In the genomic region with DNA sequence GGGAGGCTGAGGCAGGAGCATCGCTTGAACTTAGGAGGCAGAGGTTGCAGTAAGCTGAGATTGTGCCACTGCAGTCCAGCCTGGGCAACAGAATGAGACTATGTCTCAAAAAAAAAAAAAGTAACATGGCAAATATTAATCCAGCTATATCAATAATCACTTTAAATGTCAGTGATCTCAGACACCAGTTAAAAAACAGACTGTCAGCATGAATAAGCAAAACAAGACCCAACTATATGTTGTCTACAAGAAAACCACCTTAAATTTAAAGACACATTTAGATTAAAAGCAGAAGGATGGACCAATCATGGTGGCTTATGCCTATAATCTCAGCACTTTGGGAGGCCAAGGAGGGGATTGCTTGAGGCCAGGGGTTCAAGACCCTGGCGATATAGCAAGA, we compare ENCODE assay signal across 16 cellular contexts. TPM values are rescaled to one million over a fixed set of nuclear protein-coding genes. Genes with fewer than 3 reads are reported as not detected.
DNase-seq lines count a peak whose midpoint lies in the region; ATAC-seq and TF ChIP-seq lines count a peak whose summit lies in the region.
"Had no signal": no experiment of that assay in that cellular context is flagged by ENCODE, and none has a peak within 500 bp of the region (broad histone marks: within the 10 kb centered on the region; RNA-seq: fewer than 3 reads in every experiment).

No MANE protein-coding gene starts in this region.

- BruUV-seq in Panc1 (replicated peaks; lab: Mats Ljungman, UMichigan) = no TSS peak

- no peak overlapping the region for H2AFZ ChIP-seq in hepatocyte
- H2AFZ ChIP-seq: GM23338 had no signal

- H3K27me3 ChIP-seq in Panc1 (ENCODE audit: control insufficient read depth, insufficient read depth, low read length) (no peaks in the 10 kb centered on the region), hepatocyte (no peaks in the 10 kb centered on the region), mucosa of rectum (ENCODE audit: control insufficient read depth in 2 of 2, insufficient read depth in 2 of 2, low read length in 2 of 2) (no peaks in the 10 kb centered on the region)
- no peaks in the 10 kb centered on the region for H3K27me3 ChIP-seq in CD4-positive, alpha-beta memory T cell (ENCODE audit: insufficient read depth, low read length)
- H3K27me3 ChIP-seq: BE2C had no signal

- H3K9me3 Mint-ChIP-seq in naive thymus-derived CD8-positive, alpha-beta T cell = no peaks in the 10 kb centered on the region
- H3K9me3 Mint-ChIP-seq in CD4-positive, alpha-beta memory T cell = no peaks in the 10 kb centered on the region
- peaks cover 65% of the 10 kb centered on the region for H3K9me3 Mint-ChIP-seq in nephron progenitor cell
- H3K9me3 Mint-ChIP-seq: CD8-positive, alpha-beta T cell had no signal

- peaks cover 0 to 3% (median 0%) of the 10 kb centered on the region in 4 donors for H3K4me1 Mint-ChIP-seq in naive thymus-derived CD8-positive, alpha-beta T cell
- H3K4me1 Mint-ChIP-seq in CD4-positive, alpha-beta memory T cell = peaks cover 0 to 1% (median 0%) of the 10 kb centered on the region in 4 donors
- H3K4me1 Mint-ChIP-seq in nephron progenitor cell = peaks cover 8% of the 10 kb centered on the region

- intact Hi-C loops in Panc1 (cut with micrococcal nuclease; ENCODE audit: unreplicated experiment) = no loop called here
- intact Hi-C loops in CD4-positive, alpha-beta memory T cell (cut with micrococcal nuclease) = no loop called here

- H3K27ac ChIP-seq in Panc1 (ENCODE audit: low read length) (peak overlapping the region; percentile 3; the same call in 1 of the 2 replicates), hepatocyte (peak overlapping the region; percentile 80), mucosa of rectum (ENCODE audit: low read depth in 2 of 2, low read length in 2 of 2) (peak overlapping the region; percentile 77 to 80)
- H3K27ac ChIP-seq in CD4-positive, alpha-beta memory T cell (ENCODE audit: low read depth, low read length) = no peak overlapping the region
- H3K27ac ChIP-seq: C4-2B had no signal

- no peak overlapping the region for H3K27ac Mint-ChIP-seq in naive thymus-derived CD8-positive, alpha-beta T cell
- H3K27ac Mint-ChIP-seq in CD4-positive, alpha-beta memory T cell = no peak overlapping the region
- no peak overlapping the region for H3K27ac Mint-ChIP-seq in nephron progenitor cell
- H3K27ac Mint-ChIP-seq: CD8-positive, alpha-beta T cell; GM23338; H9 had no signal

- TF ChIP-seq CTCF in Panc1 (IDR thresholded peaks at IDR 0.05) (no peak), hepatocyte (IDR thresholded peaks at IDR 0.05; ENCODE audit: poor library complexity) (no peak), nephron progenitor cell (IDR thresholded peaks at IDR 0.05) (no peak)

- no peaks in the 10 kb centered on the region for H3K36me3 Mint-ChIP-seq in naive thymus-derived CD8-positive, alpha-beta T cell
- H3K36me3 Mint-ChIP-seq in CD4-positive, alpha-beta memory T cell = no peaks in the 10 kb centered on the region
- H3K36me3 Mint-ChIP-seq in nephron progenitor cell (ENCODE audit: low read depth) = peaks cover 82% of the 10 kb centered on the region
- H3K36me3 Mint-ChIP-seq: CD8-positive, alpha-beta T cell had no signal

- H3K27me3 Mint-ChIP-seq in naive thymus-derived CD8-positive, alpha-beta T cell = peaks cover 0 to 12% (median 9%) of the 10 kb centered on the region in 5 donors
- H3K27me3 Mint-ChIP-seq in CD4-positive, alpha-beta memory T cell = peaks cover 8 to 21% of the 10 kb centered on the region in 2 donors
- peaks cover 3% of the 10 kb centered on the region for H3K27me3 Mint-ChIP-seq in nephron progenitor cell (ENCODE audit: low read depth, poor library complexity)

- H3K79me2 ChIP-seq in hepatocyte = no peaks in the 10 kb centered on the region

- CTCF ChIA-PET in Panc1 (lab: Charles Lee) = no interaction called here
- CTCF ChIA-PET in CD4-positive, alpha-beta memory T cell (lab: Charles Lee; ENCODE audit: partially characterized antibody) = no interaction called here

- in situ Hi-C loops in Panc1 (cut with HindIII; ENCODE audit: low pct_unique_long_range_greater_than_20kb, low sequenced_read_pairs) = no loop called here

- ATAC-seq in Panc1 (no peak), HG02870 (IDR thresholded peaks at IDR 0.05; ENCODE audit: unreplicated experiment) (no peak)
- ATAC-seq in naive thymus-derived CD8-positive, alpha-beta T cell = no peak
- ATAC-seq: CD8-positive, alpha-beta T cell; GM23338 had no signal

- H3K9me3 ChIP-seq in Panc1 (ENCODE audit: control insufficient read depth, insufficient read depth, low read depth, low read length) = no peaks in the 10 kb centered on the region
- H3K9me3 ChIP-seq in hepatocyte (ENCODE audit: low read depth) = peaks cover 4% of the 10 kb centered on the region
- no peaks in the 10 kb centered on the region for H3K9me3 ChIP-seq in mucosa of rectum (ENCODE audit: control insufficient read depth in 2 of 2, low read length in 2 of 2)
- no peaks in the 10 kb centered on the region for H3K9me3 ChIP-seq in CD4-positive, alpha-beta memory T cell (ENCODE audit: control insufficient read depth in 1 of 2, low read length in 2 of 2)
- H3K9me3 ChIP-seq: BE2C had no signal

- no peaks in the 10 kb centered on the region for H3K36me3 ChIP-seq in Panc1 (ENCODE audit: control insufficient read depth, insufficient read depth, low read length)
- H3K36me3 ChIP-seq in hepatocyte (replicated peaks; ENCODE audit: insufficient read depth, low read depth) = no peaks in the 10 kb centered on the region
- no peaks in the 10 kb centered on the region for H3K36me3 ChIP-seq in mucosa of rectum (ENCODE audit: control insufficient read depth in 2 of 2, insufficient read depth in 2 of 2, low read length in 2 of 2)
- no peaks in the 10 kb centered on the region for H3K36me3 ChIP-seq in CD4-positive, alpha-beta memory T cell (ENCODE audit: insufficient read depth, low read length)
- H3K36me3 ChIP-seq: BE2C had no signal

- 94% methylated on average over 2 of the region's 2 CpGs for WGBS in hepatocyte (ENCODE audit: low lambda C conversion rate, missing lambda C conversion rate)

- no peaks in the 10 kb centered on the region for H3K4me1 ChIP-seq in Panc1 (ENCODE audit: control insufficient read depth, insufficient read depth, low read length)
- peaks cover 14% of the 10 kb centered on the region for H3K4me1 ChIP-seq in hepatocyte (ENCODE audit: insufficient read depth)
- peaks cover 0 to 16% of the 10 kb centered on the region in 2 donors for H3K4me1 ChIP-seq in mucosa of rectum (ENCODE audit: control insufficient read depth in 2 of 2, insufficient read depth in 2 of 2, low read length in 2 of 2)
- H3K4me1 ChIP-seq in CD4-positive, alpha-beta memory T cell (ENCODE audit: insufficient read depth, low read length) = no peaks in the 10 kb centered on the region
- H3K4me1 ChIP-seq: BE2C had no signal

- H4K20me1 ChIP-seq in hepatocyte (ENCODE audit: insufficient read depth, poor library complexity, severe bottlenecking) = no peaks in the 10 kb centered on the region

- H3K9ac ChIP-seq in mucosa of rectum (ENCODE audit: low read depth in 1 of 2, low read length in 2 of 2) = no peak overlapping the region

- H3K4me3 ChIP-seq in Panc1 (ENCODE audit: low read depth in 2 of 2, low read length in 2 of 2) (no peak overlapping the region), hepatocyte (no peak overlapping the region), mucosa of rectum (ENCODE audit: low read length in 2 of 2) (no peak overlapping the region)
- no peak overlapping the region for H3K4me3 ChIP-seq in CD4-positive, alpha-beta memory T cell (ENCODE audit: low read length in 2 of 2)
- H3K4me3 ChIP-seq: GM23338 had no signal

- DNase-seq in Panc1 (ENCODE audit: low read depth, low spot score) (no peak), hepatocyte (ENCODE audit: low spot score) (no peak), nephron progenitor cell (no peak)
- DNase-seq in naive thymus-derived CD8-positive, alpha-beta T cell = no peak
- no peak for DNase-seq in CD4-positive, alpha-beta memory T cell
- DNase-seq: CD8-positive, alpha-beta T cell; COR-L47; DND-41; GDM1; H9; IMR-90 had no signal

- POLR2A ChIA-PET in Panc1 (lab: Charles Lee) = interaction anchor here (0.6 kb wide), 1 partner anchor 177 kb away, joined by 4 read pairs; no protein-coding TSS in a partner anchor
- POLR2A ChIA-PET in naive thymus-derived CD8-positive, alpha-beta T cell (lab: Charles Lee) = interaction anchor here (1.5 kb wide), 1 partner anchor 8 kb away, joined by 3 read pairs; the partner anchor contains the start of gene ATE1
- POLR2A ChIA-PET in CD4-positive, alpha-beta memory T cell (lab: Charles Lee; ENCODE audit: partially characterized antibody) = interaction anchor here (0.6 kb wide), 1 partner anchor 8 kb away, joined by 4 read pairs; the partner anchor contains the start of gene ATE1

- H3K9me2 ChIP-seq in hepatocyte (replicated peaks; ENCODE audit: insufficient read depth) = no peaks in the 10 kb centered on the region

- peak overlapping the region; percentile 20 for H3K4me2 ChIP-seq in hepatocyte
- H3K4me2 ChIP-seq: GM23338 had no signal

- H3K4me3 Mint-ChIP-seq in naive thymus-derived CD8-positive, alpha-beta T cell = no peak overlapping the region
- H3K4me3 Mint-ChIP-seq in CD4-positive, alpha-beta memory T cell = no peak overlapping the region
- no peak overlapping the region for H3K4me3 Mint-ChIP-seq in nephron progenitor cell
- H3K4me3 Mint-ChIP-seq: CD8-positive, alpha-beta T cell; GM23338; H9 had no signal

RNA-seq across cellular contexts. Expression of gene ATE1, which starts 8.5 kb away (rescaled TPM):
- 45.5 TPM for total RNA-seq in Panc1 (2021; ENCODE audit: unreplicated experiment)
- 26.6 TPM for polyA plus RNA-seq in Panc1 (2012; ENCODE audit: insufficient read length)
- total RNA-seq in hepatocyte = 41.7 and 48.9 TPM in 2 replicates
- polyA plus RNA-seq in hepatocyte = 13.0 and 16.9 TPM in 2 replicates
- total RNA-seq in naive thymus-derived CD8-positive, alpha-beta T cell = 10 to 100 TPM; 26.6 to 31.5 TPM
- 10 to 100 TPM; 19.1 to 24.5 (median 24.0) TPM for polyA plus RNA-seq in naive thymus-derived CD8-positive, alpha-beta T cell
- 10 to 100 TPM; 24.5 to 26.2 TPM for total RNA-seq in CD4-positive, alpha-beta memory T cell
- polyA plus RNA-seq in CD4-positive, alpha-beta memory T cell = 10 to 100 TPM; 24.9 to 36.6 TPM

RNA-seq across cellular contexts. Expression of gene NSMCE4A, which starts 38.7 kb away (rescaled TPM):
- total RNA-seq in Panc1 (2021; ENCODE audit: unreplicated experiment) (72.2 TPM), hepatocyte (57.9 and 67.6 TPM in 2 replicates)
- polyA plus RNA-seq in Panc1 (2012; ENCODE audit: insufficient read length) = 48.8 TPM
- 44.5 and 51.0 TPM in 2 replicates for polyA plus RNA-seq in hepatocyte
- 10 to 100 TPM; 89.4 to 94.0 TPM for total RNA-seq in naive thymus-derived CD8-positive, alpha-beta T cell
- 10 to 100 TPM; 43.5 to 49.8 (median 46.7) TPM for polyA plus RNA-seq in naive thymus-derived CD8-positive, alpha-beta T cell
- total RNA-seq in CD4-positive, alpha-beta memory T cell = 10 to 100 TPM; 71.2 to 74.8 TPM
- 10 to 100 TPM; 57.0 to 69.9 TPM for polyA plus RNA-seq in CD4-positive, alpha-beta memory T cell

RNA-seq across cellular contexts. Expression of gene TACC2, which starts 52.7 kb away (rescaled TPM):
- total RNA-seq in Panc1 (2021; ENCODE audit: unreplicated experiment) (133 TPM), hepatocyte (20.0 and 24.1 TPM in 2 replicates)
- 134 TPM for polyA plus RNA-seq in Panc1 (2012; ENCODE audit: insufficient read length)
- 34.6 and 35.7 TPM in 2 replicates for polyA plus RNA-seq in hepatocyte
- not detected for total RNA-seq in naive thymus-derived CD8-positive, alpha-beta T cell
- not detected for polyA plus RNA-seq in naive thymus-derived CD8-positive, alpha-beta T cell
- total RNA-seq in CD4-positive, alpha-beta memory T cell = not detected
- polyA plus RNA-seq in CD4-positive, alpha-beta memory T cell = not detected
- total RNA-seq: CD8-positive, alpha-beta T cell had no signal

Comparison
In these comparisons a context has a peak if more than half of its experiments do, and no peak if none do; other contexts are left out.
1. RNA of gene TACC2, which starts 52.7 kb away (total RNA-seq): 133 TPM in Panc1 (single experiment) and 20.0 to 24.1 TPM in hepatocyte; not detected in naive thymus-derived CD8-positive, alpha-beta T cell and not detected in CD4-positive, alpha-beta memory T cell; every median in the first group is over 10 times any median in the second.